21 cellular contexts compared by ENCODE assay signal in the genomic region with DNA sequence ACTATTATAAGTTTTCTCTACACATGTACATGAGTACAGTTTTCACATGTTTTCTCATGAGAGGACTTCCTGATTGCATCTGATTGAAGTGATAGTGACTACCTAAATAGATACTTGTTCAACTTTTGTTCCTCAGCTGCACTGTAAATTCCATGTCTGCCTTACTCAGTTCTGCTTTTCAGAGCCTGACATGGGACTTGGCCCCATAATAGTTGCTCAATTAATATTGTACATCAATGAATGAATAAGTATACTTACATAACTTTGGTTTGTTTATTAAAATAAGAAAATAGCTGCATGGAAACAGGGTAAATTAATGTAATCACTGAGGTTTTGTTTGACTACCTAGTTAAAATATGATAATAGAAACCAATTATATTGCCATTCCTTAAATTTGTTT.
"Had no signal": no experiment of that assay in that cellular context is flagged by ENCODE, and none has a peak within 500 bp of the region (broad histone marks: within the 10 kb centered on the region; RNA-seq: fewer than 3 reads in every experiment).

No MANE protein-coding gene starts in this region.

- H3K9me3 ChIP-seq: esophagus muscularis mucosa, esophagus squamous epithelium, gastrocnemius medialis, gastroesophageal sphincter, heart left ventricle, heart right ventricle had no signal

- H2AFZ ChIP-seq: hepatocyte had no signal

- H3K27me3 ChIP-seq: esophagus muscularis mucosa, esophagus squamous epithelium, foreskin keratinocyte, gastrocnemius medialis, gastroesophageal sphincter, heart left ventricle, heart right ventricle, hepatocyte had no signal

- H3K4me3 ChIP-seq: coronary artery, dorsolateral prefrontal cortex, esophagus muscularis mucosa, esophagus squamous epithelium, gastrocnemius medialis, gastroesophageal sphincter, heart left ventricle, heart right ventricle, hepatocyte had no signal

- H3K27ac ChIP-seq: coronary artery, dorsolateral prefrontal cortex, epithelial cell of prostate, esophagus muscularis mucosa, esophagus squamous epithelium, foreskin keratinocyte, gastrocnemius medialis, gastroesophageal sphincter, heart left ventricle, heart right ventricle, hepatocyte had no signal

- ATAC-seq: effector memory CD8-positive, alpha-beta T cell; gastrocnemius medialis; gastroesophageal sphincter; heart left ventricle; heart right ventricle had no signal

- H3K4me2 ChIP-seq: hepatocyte had no signal

- H3K4me1 ChIP-seq: esophagus squamous epithelium, foreskin keratinocyte, gastrocnemius medialis had no signal

- DNase-seq: cortex of kidney; dorsolateral prefrontal cortex; effector CD4-positive, alpha-beta T cell; effector CD8-positive, alpha-beta T cell; effector memory CD4-positive, alpha-beta T cell; effector memory CD8-positive, alpha-beta T cell; endodermal cell; esophagus squamous epithelium; foreskin melanocyte; gastrocnemius medialis; glutamatergic neuron; heart left ventricle had no signal

- H3K79me2 ChIP-seq: hepatocyte had no signal

- FAIRE-seq: endothelial cell of umbilical vein, frontal cortex had no signal

- H3K36me3 ChIP-seq: esophagus muscularis mucosa, esophagus squamous epithelium, gastrocnemius medialis, gastroesophageal sphincter, heart left ventricle, heart right ventricle had no signal
